ENCODE assay signal across 2 cellular contexts in the genomic region with DNA sequence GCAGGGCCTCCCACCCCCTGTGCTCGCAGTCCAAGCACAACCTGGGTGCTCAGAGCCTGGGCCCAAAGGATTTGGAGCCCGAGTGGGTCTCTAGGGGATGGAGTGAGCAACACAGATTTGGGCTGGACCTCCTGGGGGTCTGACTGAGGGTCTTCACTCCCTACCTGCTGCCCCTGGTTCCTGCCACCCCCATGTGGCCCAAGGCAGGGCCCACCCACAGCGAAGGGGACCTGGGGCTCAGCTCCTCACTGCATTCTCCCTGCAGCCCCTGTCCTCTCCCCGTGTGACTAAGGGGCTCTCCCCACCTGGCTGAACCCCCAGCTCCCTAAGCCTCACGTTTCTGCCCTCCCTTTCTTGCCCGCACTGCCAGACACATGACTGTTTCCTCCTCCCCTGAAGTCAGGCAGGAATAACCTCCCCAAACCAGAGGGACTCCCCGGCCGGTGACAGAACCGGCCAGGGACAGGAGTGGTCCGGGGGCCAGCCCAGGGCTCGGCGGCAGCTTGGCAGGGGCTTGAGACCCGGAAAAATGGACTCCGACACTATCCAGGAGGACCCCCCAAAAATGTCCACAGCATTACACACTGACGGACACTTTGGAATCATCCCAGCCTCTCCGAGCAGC.
TF ChIP-seq lines count a peak whose summit lies in the region.

No MANE protein-coding gene starts in this region.

TF ChIP-seq in SK-N-SH treated with all-trans-retinoic acid at 6 μM for 48 hours, 23 proteins besides CTCF, POLR2A, EP300 and RAD21 (continued from another document):
- TF ChIP-seq, protein P1, sequence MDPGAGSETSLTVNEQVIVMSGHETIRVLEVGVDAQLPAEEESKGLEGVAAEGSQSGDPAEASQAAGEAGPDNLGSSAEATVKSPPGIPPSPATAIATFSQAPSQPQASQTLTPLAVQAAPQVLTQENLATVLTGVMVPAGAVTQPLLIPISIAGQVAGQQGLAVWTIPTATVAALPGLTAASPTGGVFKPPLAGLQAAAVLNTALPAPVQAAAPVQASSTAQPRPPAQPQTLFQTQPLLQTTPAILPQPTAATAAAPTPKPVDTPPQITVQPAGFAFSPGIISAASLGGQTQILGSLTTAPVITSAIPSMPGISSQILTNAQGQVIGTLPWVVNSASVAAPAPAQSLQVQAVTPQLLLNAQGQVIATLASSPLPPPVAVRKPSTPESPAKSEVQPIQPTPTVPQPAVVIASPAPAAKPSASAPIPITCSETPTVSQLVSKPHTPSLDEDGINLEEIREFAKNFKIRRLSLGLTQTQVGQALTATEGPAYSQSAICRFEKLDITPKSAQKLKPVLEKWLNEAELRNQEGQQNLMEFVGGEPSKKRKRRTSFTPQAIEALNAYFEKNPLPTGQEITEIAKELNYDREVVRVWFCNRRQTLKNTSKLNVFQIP (CRISPR knock-in tag; IDR thresholded peaks at IDR 0.05; ENCODE audit: borderline replicate concordance, low read depth): no peak
- TF ChIP-seq TCF4 (CRISPR knock-in tag; IDR thresholded peaks at IDR 0.05; ENCODE audit: borderline replicate concordance): no peak
- TF ChIP-seq, protein P2, sequence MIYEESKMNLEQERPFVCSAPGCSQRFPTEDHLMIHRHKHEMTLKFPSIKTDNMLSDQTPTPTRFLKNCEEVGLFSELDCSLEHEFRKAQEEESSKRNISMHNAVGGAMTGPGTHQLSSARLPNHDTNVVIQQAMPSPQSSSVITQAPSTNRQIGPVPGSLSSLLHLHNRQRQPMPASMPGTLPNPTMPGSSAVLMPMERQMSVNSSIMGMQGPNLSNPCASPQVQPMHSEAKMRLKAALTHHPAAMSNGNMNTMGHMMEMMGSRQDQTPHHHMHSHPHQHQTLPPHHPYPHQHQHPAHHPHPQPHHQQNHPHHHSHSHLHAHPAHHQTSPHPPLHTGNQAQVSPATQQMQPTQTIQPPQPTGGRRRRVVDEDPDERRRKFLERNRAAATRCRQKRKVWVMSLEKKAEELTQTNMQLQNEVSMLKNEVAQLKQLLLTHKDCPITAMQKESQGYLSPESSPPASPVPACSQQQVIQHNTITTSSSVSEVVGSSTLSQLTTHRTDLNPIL (CRISPR knock-in tag; IDR thresholded peaks at IDR 0.05; ENCODE audit: low read depth): no peak
- no peak for TF ChIP-seq GLIS3 (CRISPR knock-in tag; IDR thresholded peaks at IDR 0.05)
- no peak for TF ChIP-seq ARNTL (CRISPR knock-in tag; IDR thresholded peaks at IDR 0.05; ENCODE audit: borderline replicate concordance, low read depth)
- no peak for TF ChIP-seq ZNF8 (CRISPR knock-in tag; IDR thresholded peaks at IDR 0.05)
- TF ChIP-seq, protein P3, sequence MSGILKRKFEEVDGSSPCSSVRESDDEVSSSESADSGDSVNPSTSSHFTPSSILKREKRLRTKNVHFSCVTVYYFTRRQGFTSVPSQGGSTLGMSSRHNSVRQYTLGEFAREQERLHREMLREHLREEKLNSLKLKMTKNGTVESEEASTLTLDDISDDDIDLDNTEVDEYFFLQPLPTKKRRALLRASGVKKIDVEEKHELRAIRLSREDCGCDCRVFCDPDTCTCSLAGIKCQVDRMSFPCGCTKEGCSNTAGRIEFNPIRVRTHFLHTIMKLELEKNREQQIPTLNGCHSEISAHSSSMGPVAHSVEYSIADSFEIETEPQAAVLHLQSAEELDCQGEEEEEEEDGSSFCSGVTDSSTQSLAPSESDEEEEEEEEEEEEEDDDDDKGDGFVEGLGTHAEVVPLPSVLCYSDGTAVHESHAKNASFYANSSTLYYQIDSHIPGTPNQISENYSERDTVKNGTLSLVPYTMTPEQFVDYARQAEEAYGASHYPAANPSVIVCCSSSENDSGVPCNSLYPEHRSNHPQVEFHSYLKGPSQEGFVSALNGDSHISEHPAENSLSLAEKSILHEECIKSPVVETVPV (CRISPR knock-in tag; IDR thresholded peaks at IDR 0.05): no peak
- no peak for TF ChIP-seq SNAI2 (CRISPR knock-in tag; IDR thresholded peaks at IDR 0.05)
- no peak for TF ChIP-seq OSR1 (CRISPR knock-in tag; IDR thresholded peaks at IDR 0.05)
- TF ChIP-seq RARB (CRISPR knock-in tag; IDR thresholded peaks at IDR 0.05): no peak
- TF ChIP-seq ZFP3 (CRISPR knock-in tag; IDR thresholded peaks at IDR 0.05): no peak
- TF ChIP-seq ZNF70 (CRISPR knock-in tag; IDR thresholded peaks at IDR 0.05): no peak
- TF ChIP-seq ESRRG (CRISPR knock-in tag; IDR thresholded peaks at IDR 0.05): no peak

TF ChIP-seq in SK-N-SH, 30 proteins besides CTCF, POLR2A, EP300 and RAD21 (continued from another document):
- TF ChIP-seq FOSL2 (IDR thresholded peaks at IDR 0.05; ENCODE audit: borderline replicate concordance, low read depth): no peak
- no peak for TF ChIP-seq RXRA (IDR thresholded peaks at IDR 0.05; ENCODE audit: borderline replicate concordance, low read depth)
- TF ChIP-seq, protein P4, sequence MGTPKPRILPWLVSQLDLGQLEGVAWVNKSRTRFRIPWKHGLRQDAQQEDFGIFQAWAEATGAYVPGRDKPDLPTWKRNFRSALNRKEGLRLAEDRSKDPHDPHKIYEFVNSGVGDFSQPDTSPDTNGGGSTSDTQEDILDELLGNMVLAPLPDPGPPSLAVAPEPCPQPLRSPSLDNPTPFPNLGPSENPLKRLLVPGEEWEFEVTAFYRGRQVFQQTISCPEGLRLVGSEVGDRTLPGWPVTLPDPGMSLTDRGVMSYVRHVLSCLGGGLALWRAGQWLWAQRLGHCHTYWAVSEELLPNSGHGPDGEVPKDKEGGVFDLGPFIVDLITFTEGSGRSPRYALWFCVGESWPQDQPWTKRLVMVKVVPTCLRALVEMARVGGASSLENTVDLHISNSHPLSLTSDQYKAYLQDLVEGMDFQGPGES (IDR thresholded peaks at IDR 0.05; ENCODE audit: low read depth, low read length): no peak
- no peak for TF ChIP-seq GATA2 (CRISPR knock-in tag; IDR thresholded peaks at IDR 0.05)
- no peak for TF ChIP-seq RFX5 (IDR thresholded peaks at IDR 0.05; ENCODE audit: low read length)
- TF ChIP-seq, protein P5, sequence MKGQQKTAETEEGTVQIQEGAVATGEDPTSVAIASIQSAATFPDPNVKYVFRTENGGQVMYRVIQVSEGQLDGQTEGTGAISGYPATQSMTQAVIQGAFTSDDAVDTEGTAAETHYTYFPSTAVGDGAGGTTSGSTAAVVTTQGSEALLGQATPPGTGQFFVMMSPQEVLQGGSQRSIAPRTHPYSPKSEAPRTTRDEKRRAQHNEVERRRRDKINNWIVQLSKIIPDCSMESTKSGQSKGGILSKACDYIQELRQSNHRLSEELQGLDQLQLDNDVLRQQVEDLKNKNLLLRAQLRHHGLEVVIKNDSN (IDR thresholded peaks at IDR 0.05; ENCODE audit: borderline replicate concordance, low read depth): no peak
- no peak for TF ChIP-seq NFIC (IDR thresholded peaks at IDR 0.05; ENCODE audit: borderline replicate concordance)
- TF ChIP-seq, protein P6, sequence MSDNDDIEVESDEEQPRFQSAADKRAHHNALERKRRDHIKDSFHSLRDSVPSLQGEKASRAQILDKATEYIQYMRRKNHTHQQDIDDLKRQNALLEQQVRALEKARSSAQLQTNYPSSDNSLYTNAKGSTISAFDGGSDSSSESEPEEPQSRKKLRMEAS (IDR thresholded peaks at IDR 0.05; ENCODE audit: low read depth): no peak
- TF ChIP-seq, protein P7, sequence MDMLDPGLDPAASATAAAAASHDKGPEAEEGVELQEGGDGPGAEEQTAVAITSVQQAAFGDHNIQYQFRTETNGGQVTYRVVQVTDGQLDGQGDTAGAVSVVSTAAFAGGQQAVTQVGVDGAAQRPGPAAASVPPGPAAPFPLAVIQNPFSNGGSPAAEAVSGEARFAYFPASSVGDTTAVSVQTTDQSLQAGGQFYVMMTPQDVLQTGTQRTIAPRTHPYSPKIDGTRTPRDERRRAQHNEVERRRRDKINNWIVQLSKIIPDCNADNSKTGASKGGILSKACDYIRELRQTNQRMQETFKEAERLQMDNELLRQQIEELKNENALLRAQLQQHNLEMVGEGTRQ (IDR thresholded peaks at IDR 0.05; ENCODE audit: borderline replicate concordance, low read depth, low read length): no peak
- no peak for TF ChIP-seq TCF12 (IDR thresholded peaks at IDR 0.05)
- no peak for TF ChIP-seq TEAD4 (IDR thresholded peaks at IDR 0.05; ENCODE audit: borderline replicate concordance, insufficient read depth)
- no peak for TF ChIP-seq RCOR1 (IDR thresholded peaks at IDR 0.05; ENCODE audit: low read length)
- TF ChIP-seq EZH2phosphoT487 (IDR thresholded peaks at IDR 0.05; ENCODE audit: borderline replicate concordance, low read depth): no peak
- no peak for TF ChIP-seq YY1 (IDR thresholded peaks at IDR 0.05; ENCODE audit: low read depth)
- TF ChIP-seq SMC3 (IDR thresholded peaks at IDR 0.05; ENCODE audit: low read depth, low read length): no peak
- TF ChIP-seq FOXJ3 (CRISPR knock-in tag; IDR thresholded peaks at IDR 0.05): no peak
- TF ChIP-seq NRF1 (IDR thresholded peaks at IDR 0.05; ENCODE audit: low read depth, low read length): no peak
